Comparison of ENCODE assay signal across 20 cellular contexts in genomic region chr1:97091679-97092078, GRCh38.
A peak's percentile ranks its signal among the peaks of the same experiment; 100 is the strongest.
DNase-seq lines count a peak whose midpoint lies in the region; ATAC-seq, FAIRE-seq and TF ChIP-seq lines count a peak whose summit lies in the region.
"Had no signal": no experiment of that assay in that cellular context is flagged by ENCODE, and none has a peak within 500 bp of the region (broad histone marks: within the 10 kb centered on the region; RNA-seq: fewer than 3 reads in every experiment).

No MANE protein-coding gene starts in this region.

- no peak for ATAC-seq in activated CD4-positive, CD25-positive, alpha-beta regulatory T cell treated with anti-CD3 and anti-CD28 coated beads, Interleukin-2, amount 50 U/mL, for 24 hours
- ATAC-seq in HG03565 (IDR thresholded peaks at IDR 0.05; ENCODE audit: unreplicated experiment) = no peak
- ATAC-seq in HG03439 (IDR thresholded peaks at IDR 0.05; ENCODE audit: unreplicated experiment) = no peak
- ATAC-seq: GM23338, K562 had no signal

- H3K9me3 ChIP-seq in Loucy (ENCODE audit: insufficient read depth, low read depth, low read length) (no peaks in the 10 kb centered on the region), astrocyte (ENCODE audit: insufficient read depth, low read depth, low read length) (no peaks in the 10 kb centered on the region)
- H3K9me3 ChIP-seq: Caco-2 had no signal

- no peak for DNase-seq in astrocyte (ENCODE audit: low read depth)
- peak; percentile 14 for DNase-seq in fibroblast of the aortic adventitia (ENCODE audit: low read depth)
- peak; percentile 17 for DNase-seq in pulmonary artery endothelial cell (ENCODE audit: low read depth, low spot score)
- DNase-seq in HPDE6-E6E7 (ENCODE audit: extremely low spot score) = no peak
- DNase-seq: AML-193; Caco-2; CD4-positive, alpha-beta T cell; DMS79; HCEC 1CT had no signal

- H3K4me1 ChIP-seq in Loucy (ENCODE audit: insufficient read depth, low read length, poor library complexity, severe bottlenecking) (peaks cover 30% of the 10 kb centered on the region), astrocyte (ENCODE audit: insufficient read depth, low read length) (peaks cover 15% of the 10 kb centered on the region)

- H3K4me3 ChIP-seq in Loucy (ENCODE audit: low read length, poor library complexity, severe bottlenecking) = peak overlapping the region; percentile 24
- no peak overlapping the region for H3K4me3 ChIP-seq in astrocyte (ENCODE audit: insufficient read depth, low read depth, low read length)
- H3K4me3 ChIP-seq in fibroblast of the aortic adventitia (ENCODE audit: low read depth, low read length) = no peak overlapping the region
- H3K4me3 ChIP-seq: GM23338, K562 had no signal

- no peaks in the 10 kb centered on the region for H3K36me3 Mint-ChIP-seq in astrocyte (ENCODE audit: low read depth, unreplicated experiment)

- no peaks in the 10 kb centered on the region for H3K9me3 Mint-ChIP-seq in astrocyte (ENCODE audit: unreplicated experiment)
- H3K9me3 Mint-ChIP-seq: CD4-positive, alpha-beta T cell; GM23338 had no signal

- no peaks in the 10 kb centered on the region for H3K27me3 ChIP-seq in Loucy (ENCODE audit: insufficient read depth, low read length, poor library complexity, severe bottlenecking)
- no peaks in the 10 kb centered on the region for H3K27me3 ChIP-seq in astrocyte (ENCODE audit: insufficient read depth, low read length)

- peaks cover under 1% of the 10 kb centered on the region; the same call in 1 of the 2 replicates for H3K36me3 ChIP-seq in Loucy (ENCODE audit: insufficient read depth, low read length)
- no peaks in the 10 kb centered on the region for H3K36me3 ChIP-seq in astrocyte (ENCODE audit: insufficient read depth, low read length)

- peak; percentile 23 for FAIRE-seq in astrocyte (lab: Jason Lieb, UNC)
- FAIRE-seq: A204.1, D721Med, GM12891, GM19239, K562 had no signal

- no peaks in the 10 kb centered on the region for H3K27me3 Mint-ChIP-seq in astrocyte (ENCODE audit: low read depth, unreplicated experiment)
- H3K27me3 Mint-ChIP-seq: CD4-positive, alpha-beta T cell had no signal

- no peaks in the 10 kb centered on the region for H3K79me2 ChIP-seq in Loucy (ENCODE audit: insufficient read depth, low read length)
- no peaks in the 10 kb centered on the region for H3K79me2 ChIP-seq in astrocyte (ENCODE audit: insufficient read depth, low read length)

- H4K20me1 ChIP-seq in Loucy (ENCODE audit: insufficient read depth, low read length, poor library complexity, severe bottlenecking) (no peaks in the 10 kb centered on the region), astrocyte (ENCODE audit: insufficient read depth, low read length) (no peaks in the 10 kb centered on the region)

- no peaks in the 10 kb centered on the region; the same call in 1 of the 2 replicates for H3F3A ChIP-seq in Loucy (ENCODE audit: low read depth)

- H3K4me2 ChIP-seq in Loucy (ENCODE audit: low read depth, low read length, poor library complexity, severe bottlenecking) (peak overlapping the region; percentile 46), astrocyte (ENCODE audit: low read length) (no peak overlapping the region)
- H3K4me2 ChIP-seq: GM23338 had no signal

- H3K27ac ChIP-seq in astrocyte (ENCODE audit: low read depth, low read length) = no peak overlapping the region
- H3K27ac ChIP-seq: C4-2B had no signal

- H3K4me3 Mint-ChIP-seq in astrocyte (ENCODE audit: unreplicated experiment) = no peak overlapping the region
- H3K4me3 Mint-ChIP-seq: CD4-positive, alpha-beta T cell; GM23338 had no signal

- H3K9me2 ChIP-seq in Loucy (replicated peaks; ENCODE audit: low read depth, low read length) = no peaks in the 10 kb centered on the region

- no peak for TF ChIP-seq CTCF in Loucy (conservative IDR thresholded peaks at IDR 0.05; ENCODE audit: low read length)
- no peak for TF ChIP-seq CTCF in astrocyte (IDR thresholded peaks at IDR 0.05; ENCODE audit: insufficient read depth, low read depth, low read length)
- TF ChIP-seq CTCF in fibroblast of the aortic adventitia (IDR thresholded peaks at IDR 0.05; ENCODE audit: insufficient read depth, low read length) = no peak

- no peak overlapping the region for H3K27ac Mint-ChIP-seq in astrocyte (ENCODE audit: unreplicated experiment)
- H3K27ac Mint-ChIP-seq: CD4-positive, alpha-beta T cell; GM23338 had no signal

- H3K4me1 Mint-ChIP-seq in astrocyte (ENCODE audit: low read depth, unreplicated experiment) = peaks cover 1% of the 10 kb centered on the region
- H3K4me1 Mint-ChIP-seq: GM23338 had no signal

- no peak overlapping the region for H2AFZ ChIP-seq in Loucy (ENCODE audit: low read length)
- H2AFZ ChIP-seq in astrocyte (ENCODE audit: low read depth, low read length) = no peak overlapping the region
- H2AFZ ChIP-seq: GM23338 had no signal

- peak overlapping the region; percentile 40 for H3K9ac ChIP-seq in Loucy (ENCODE audit: low read depth, low read length, poor library complexity, severe bottlenecking)
- H3K9ac ChIP-seq in astrocyte (ENCODE audit: low read length) = no peak overlapping the region

Comparison
In these comparisons a context has a peak if more than half of its experiments do, and no peak if none do; other contexts are left out.
1. DNase-seq: peak in fibroblast of the aortic adventitia (single experiment) and pulmonary artery endothelial cell (single experiment); none in astrocyte (single experiment) and HPDE6-E6E7 (single experiment).